18 cellular contexts compared by ENCODE assay signal in genomic region chr19:53357821-53358581, GRCh38.
"Had no signal": no experiment of that assay in that cellular context is flagged by ENCODE, and none has a peak within 500 bp of the region (broad histone marks: within the 10 kb centered on the region; RNA-seq: fewer than 3 reads in every experiment).

No MANE protein-coding gene starts in this region.

- H3K4me1 Mint-ChIP-seq: activated naive CD4-positive, alpha-beta T cell treated with anti-CD3 and anti-CD28 coated beads, Interleukin-2, amount 50 U/mL, for 24 hours had no signal

- H3K27ac Mint-ChIP-seq: activated naive CD4-positive, alpha-beta T cell treated with anti-CD3 and anti-CD28 coated beads, Interleukin-2, amount 50 U/mL, for 24 hours; natural killer cell; stimulated activated naive CD8-positive, alpha-beta T cell treated with anti-CD3 and anti-CD28 coated beads, Interleukin-15, amount 100 ng/mL, for 72 hours had no signal

- ATAC-seq: esophagus mucosa; gastrocnemius medialis; heart left ventricle; lower lobe of right lung; natural killer cell; psoas muscle; stimulated activated naive CD8-positive, alpha-beta T cell treated with anti-CD3 and anti-CD28 coated beads, Interleukin-15, amount 100 ng/mL, for 72 hours had no signal

- H3K36me3 ChIP-seq: gastrocnemius medialis, lower lobe of right lung, ovary, suprapubic skin had no signal

- H3K4me3 ChIP-seq: ascending aorta, gastrocnemius medialis, heart left ventricle, lower lobe of right lung, ovary, psoas muscle, skin epidermis, suprapubic skin, vagina had no signal

- DNase-seq: activated CD4-positive, alpha-beta T cell treated with anti-CD3 and anti-CD28 coated beads, Interleukin-2, amount 50 U/mL, for 1 hour; activated CD4-positive, CD25-positive, alpha-beta regulatory T cell; activated gamma-delta T cell; cortex of kidney; gastrocnemius medialis; lower lobe of right lung; natural killer cell; ovary; psoas muscle; stimulated activated naive CD8-positive, alpha-beta T cell treated with anti-CD3 and anti-CD28 coated beads, Interleukin-15, amount 100 ng/mL, for 72 hours; trophoblast cell had no signal

- H3K27ac ChIP-seq: ascending aorta, gastrocnemius medialis, heart left ventricle, lower lobe of right lung, ovary, psoas muscle, skin epidermis, suprapubic skin, vagina had no signal

- H3K27me3 Mint-ChIP-seq: activated naive CD4-positive, alpha-beta T cell treated with anti-CD3 and anti-CD28 coated beads, Interleukin-2, amount 50 U/mL, for 24 hours; stimulated activated naive CD8-positive, alpha-beta T cell treated with anti-CD3 and anti-CD28 coated beads, Interleukin-15, amount 100 ng/mL, for 72 hours had no signal

- H3K4me3 Mint-ChIP-seq: activated naive CD4-positive, alpha-beta T cell treated with anti-CD3 and anti-CD28 coated beads, Interleukin-2, amount 50 U/mL, for 24 hours; natural killer cell; stimulated activated naive CD8-positive, alpha-beta T cell treated with anti-CD3 and anti-CD28 coated beads, Interleukin-15, amount 100 ng/mL, for 72 hours had no signal

- H3K4me1 ChIP-seq: ascending aorta, gastrocnemius medialis, heart left ventricle, lower lobe of right lung, psoas muscle, suprapubic skin, vagina had no signal

- H3K27me3 ChIP-seq: ascending aorta, gastrocnemius medialis, heart left ventricle, ovary, suprapubic skin, vagina had no signal
